In genomic region chr13:35766663-35767062, GRCh38 we compare ENCODE assay signal across 29 cellular contexts.
"Had no signal": no experiment of that assay in that cellular context is flagged by ENCODE, and none has a peak within 500 bp of the region (broad histone marks: within the 10 kb centered on the region; RNA-seq: fewer than 3 reads in every experiment).

No MANE protein-coding gene starts in this region.

- H3K36me3 ChIP-seq: colonic mucosa, gastrocnemius medialis, heart left ventricle, left lung, ovary, spleen, tibial artery had no signal

- H3K4me2 ChIP-seq: hepatocyte had no signal

- H3K9me3 ChIP-seq: colonic mucosa, gastrocnemius medialis, heart left ventricle, left lung, mucosa of descending colon, ovary, psoas muscle, spleen, testis, tibial artery had no signal

- H3K4me1 ChIP-seq: colonic mucosa, left lung, spleen, testis, tibial artery had no signal

- H3K27ac Mint-ChIP-seq: dendritic cell treated with granulocyte-macrophage colony-stimulating factor and Interleukin-4, amounts not matched to agents 40 ng/mL and 50 ng/mL, for 4 days; mesothelial cell of epicardium; naive B cell; natural killer cell treated with Interleukin-12 subunit alpha and Interleukin-12 subunit beta and Interleukin-15 and Interleukin-18, amount 100 ng/mL, for 72 hours; stimulated activated memory B cell treated with anti-CD40 and anti-IgM and Interleukin-4, amounts not matched to agents 10 μg/mL and 1 μg/mL and 100 μg/mL, for 72 hours; type B pancreatic cell had no signal

- H3K27ac ChIP-seq: colonic mucosa, epithelial cell of prostate, gastrocnemius medialis, heart left ventricle, hepatocyte, left lung, ovary, psoas muscle, skin epidermis, spleen, testis, tibial artery had no signal

- ATAC-seq: esophagus mucosa; gastrocnemius medialis; heart left ventricle; left cardiac atrium; left lung; mucosa of descending colon; natural killer cell treated with Interleukin-12 subunit alpha and Interleukin-12 subunit beta and Interleukin-15 and Interleukin-18, amount 100 ng/mL, for 72 hours; psoas muscle; right cardiac atrium; stimulated activated memory B cell treated with anti-CD40 and anti-IgM and Interleukin-4, amounts not matched to agents 10 μg/mL and 1 μg/mL and 100 μg/mL, for 72 hours; stimulated activated naive CD8-positive, alpha-beta T cell treated with anti-CD3 and anti-CD28 coated beads, Interleukin-15, Interleukin-2, amounts not matched to agents 100 U/mL and 50 U/mL, for 24 hours had no signal

- H3K4me3 Mint-ChIP-seq: dendritic cell treated with granulocyte-macrophage colony-stimulating factor and Interleukin-4, amounts not matched to agents 40 ng/mL and 50 ng/mL, for 4 days; endodermal cell; mesothelial cell of epicardium; naive B cell; natural killer cell treated with Interleukin-12 subunit alpha and Interleukin-12 subunit beta and Interleukin-15 and Interleukin-18, amount 100 ng/mL, for 72 hours; stimulated activated memory B cell treated with anti-CD40 and anti-IgM and Interleukin-4, amounts not matched to agents 10 μg/mL and 1 μg/mL and 100 μg/mL, for 72 hours; type B pancreatic cell had no signal

- DNase-seq: colonic mucosa; effector CD8-positive, alpha-beta T cell; endodermal cell; foreskin fibroblast; gastrocnemius medialis; heart left ventricle; left cardiac atrium; mesenchymal stem cell; mucosa of descending colon; naive B cell; occipital lobe; ovary; psoas muscle; right cardiac atrium; spleen; stimulated activated CD4-positive, alpha-beta T cell treated with anti-CD3 and anti-CD28 coated beads, Interleukin-4, amount 100 ng/mL, for 4 hours; stimulated activated naive CD8-positive, alpha-beta T cell treated with anti-CD3 and anti-CD28 coated beads, Interleukin-15, Interleukin-2, amounts not matched to agents 100 U/mL and 50 U/mL, for 24 hours; testis; tibial artery had no signal

- H3K36me3 Mint-ChIP-seq: mesothelial cell of epicardium; naive B cell; natural killer cell treated with Interleukin-12 subunit alpha and Interleukin-12 subunit beta and Interleukin-15 and Interleukin-18, amount 100 ng/mL, for 72 hours; stimulated activated memory B cell treated with anti-CD40 and anti-IgM and Interleukin-4, amounts not matched to agents 10 μg/mL and 1 μg/mL and 100 μg/mL, for 72 hours had no signal

- H2AFZ ChIP-seq: hepatocyte had no signal

- H3K27me3 ChIP-seq: colonic mucosa, gastrocnemius medialis, heart left ventricle, hepatocyte, left lung, ovary, spleen, testis, tibial artery had no signal

- H3K9me3 Mint-ChIP-seq: dendritic cell treated with granulocyte-macrophage colony-stimulating factor and Interleukin-4, amounts not matched to agents 40 ng/mL and 50 ng/mL, for 4 days; endodermal cell; mesothelial cell of epicardium; naive B cell; stimulated activated memory B cell treated with anti-CD40 and anti-IgM and Interleukin-4, amounts not matched to agents 10 μg/mL and 1 μg/mL and 100 μg/mL, for 72 hours; type B pancreatic cell had no signal

- H3K79me2 ChIP-seq: hepatocyte had no signal

- H3K27me3 Mint-ChIP-seq: dendritic cell treated with granulocyte-macrophage colony-stimulating factor and Interleukin-4, amounts not matched to agents 40 ng/mL and 50 ng/mL, for 4 days; naive B cell; natural killer cell treated with Interleukin-12 subunit alpha and Interleukin-12 subunit beta and Interleukin-15 and Interleukin-18, amount 100 ng/mL, for 72 hours; stimulated activated memory B cell treated with anti-CD40 and anti-IgM and Interleukin-4, amounts not matched to agents 10 μg/mL and 1 μg/mL and 100 μg/mL, for 72 hours; type B pancreatic cell had no signal

- H3K4me3 ChIP-seq: colonic mucosa, gastrocnemius medialis, heart left ventricle, hepatocyte, left lung, mucosa of descending colon, ovary, psoas muscle, skin epidermis, spleen, testis, tibial artery had no signal

- H3K4me1 Mint-ChIP-seq: naive B cell; stimulated activated memory B cell treated with anti-CD40 and anti-IgM and Interleukin-4, amounts not matched to agents 10 μg/mL and 1 μg/mL and 100 μg/mL, for 72 hours had no signal
